In genomic region chr12:121061831-121062230, GRCh38 we compare ENCODE assay signal across 10 cellular contexts. TPM values are rescaled to one million over a fixed set of nuclear protein-coding genes. Genes with fewer than 3 reads are reported as not detected.
DNase-seq lines count a peak whose midpoint lies in the region; TF ChIP-seq lines count a peak whose summit lies in the region.
"Had no signal": no experiment of that assay in that cellular context is flagged by ENCODE, and none has a peak within 500 bp of the region (broad histone marks: within the 10 kb centered on the region; RNA-seq: fewer than 3 reads in every experiment).

No MANE protein-coding gene starts in this region.

- H3K9me3 ChIP-seq in GM23248 (ENCODE audit: low read depth): no peaks in the 10 kb centered on the region
- H3K9me3 ChIP-seq in neural progenitor cell (ENCODE audit: low read depth): no peaks in the 10 kb centered on the region
- H3K9me3 ChIP-seq: neutrophil had no signal

- no peak overlapping the region for H3K27ac Mint-ChIP-seq in chondrocyte (ENCODE audit: unreplicated experiment)
- H3K27ac Mint-ChIP-seq in neural progenitor cell: no peak overlapping the region
- H3K27ac Mint-ChIP-seq: stimulated activated effector memory CD8-positive, alpha-beta T cell treated with anti-CD3 and anti-CD28 coated beads, Interleukin-12 subunit alpha, Interleukin-12 subunit beta, amount 100 ng/mL, for 72 hours had no signal

- H3K9me2 ChIP-seq in GM23248 (ENCODE audit: insufficient read depth): no peaks in the 10 kb centered on the region

- no peaks in the 10 kb centered on the region for H4K20me1 ChIP-seq in GM23248 (ENCODE audit: insufficient read depth)
- H4K20me1 ChIP-seq in neural progenitor cell (ENCODE audit: low read depth): no peaks in the 10 kb centered on the region

- H3K4me3 ChIP-seq in GM23248: no peak overlapping the region
- H3K4me3 ChIP-seq in neural progenitor cell: no peak overlapping the region

- H3F3A ChIP-seq in GM23248 (ENCODE audit: insufficient read depth): no peaks in the 10 kb centered on the region
- H3F3A ChIP-seq in neural progenitor cell (ENCODE audit: low read depth): peaks cover 3% of the 10 kb centered on the region

- TF ChIP-seq CTCF in chondrocyte (IDR thresholded peaks at IDR 0.05) (peak; percentile 67), neural progenitor cell (IDR thresholded peaks at IDR 0.05) (peak; percentile 35)

- peak; percentile 32 for DNase-seq in GM23248
- DNase-seq in NCI-H526 treated with DMSO at 0.1 percent for 48 hours (lab: John Stamatoyannopoulos, UW): peak; percentile 7
- DNase-seq in chondrocyte (ENCODE audit: low spot score): no peak
- DNase-seq in neural progenitor cell (ENCODE audit: low spot score): peak; percentile 30
- no peak for DNase-seq in A172 (ENCODE audit: low spot score)
- DNase-seq in DMS79 treated with DMSO at 0.1 percent for 48 hours (lab: John Stamatoyannopoulos, UW): no peak
- DNase-seq in NCI-H510A (lab: John Stamatoyannopoulos, UW): no peak
- no peak for DNase-seq in activated naive CD4-positive, alpha-beta T cell treated with Interleukin-2 at 50 U/mL for 16 hours

- 0 out of 2 replicates have a peak, but pooled peaks cover 7% of the 10 kb centered on the region for H3K4me1 ChIP-seq in GM23248 (ENCODE audit: insufficient read depth)
- peaks cover 4% of the 10 kb centered on the region for H3K4me1 ChIP-seq in neural progenitor cell

- H3K27ac ChIP-seq in GM23248 (no peak overlapping the region), neural progenitor cell (no peak overlapping the region)
- H3K27ac ChIP-seq: neutrophil had no signal

- no peaks in the 10 kb centered on the region for H3K36me3 Mint-ChIP-seq in chondrocyte (ENCODE audit: low read depth)
- H3K36me3 Mint-ChIP-seq in neural progenitor cell: no peaks in the 10 kb centered on the region
- H3K36me3 Mint-ChIP-seq: stimulated activated effector memory CD8-positive, alpha-beta T cell treated with anti-CD3 and anti-CD28 coated beads, Interleukin-12 subunit alpha, Interleukin-12 subunit beta, amount 100 ng/mL, for 72 hours had no signal

- in situ Hi-C loops in GM23248 (cut with MboI): no loop called here

- 2 to 6% methylated on average over 2 of the region's 2 CpGs for WGBS in GM23248 (ENCODE audit: low coverage in 1 of 2, low lambda C conversion rate in 2 of 2, missing lambda C conversion rate in 2 of 2), 2 experiments

- H3K27me3 Mint-ChIP-seq in chondrocyte (ENCODE audit: low read depth) (peaks cover 20% of the 10 kb centered on the region), neural progenitor cell (ENCODE audit: insufficient read depth, low read depth) (peaks cover 10% of the 10 kb centered on the region)

- H2AFZ ChIP-seq in GM23248: no peak overlapping the region
- no peak overlapping the region for H2AFZ ChIP-seq in neural progenitor cell (replicated peaks)

- H3K4me2 ChIP-seq in GM23248 (ENCODE audit: unreplicated experiment) (no peak overlapping the region), neural progenitor cell (no peak overlapping the region)

- H3K36me3 ChIP-seq in GM23248 (ENCODE audit: low read depth) (no peaks in the 10 kb centered on the region), neural progenitor cell (no peaks in the 10 kb centered on the region)
- H3K36me3 ChIP-seq: neutrophil had no signal

- H3K9me3 Mint-ChIP-seq in chondrocyte (ENCODE audit: low read depth): no peaks in the 10 kb centered on the region
- H3K9me3 Mint-ChIP-seq in neural progenitor cell: no peaks in the 10 kb centered on the region
- H3K9me3 Mint-ChIP-seq: stimulated activated effector memory CD8-positive, alpha-beta T cell treated with anti-CD3 and anti-CD28 coated beads, Interleukin-12 subunit alpha, Interleukin-12 subunit beta, amount 100 ng/mL, for 72 hours had no signal

- H3K79me2 ChIP-seq in GM23248 (ENCODE audit: insufficient read depth) (no peaks in the 10 kb centered on the region), neural progenitor cell (ENCODE audit: low read depth) (no peaks in the 10 kb centered on the region)

- H3K4me1 Mint-ChIP-seq in chondrocyte (ENCODE audit: low read depth) (peaks cover 7% of the 10 kb centered on the region), neural progenitor cell (no peaks in the 10 kb centered on the region)

- H3K9ac ChIP-seq in GM23248 (no peak overlapping the region), neural progenitor cell (no peak overlapping the region)

- H3K27me3 ChIP-seq in GM23248 (replicated peaks; ENCODE audit: insufficient read depth): 0 out of 2 replicates have a peak, but pooled peaks cover 11% of the 10 kb centered on the region
- H3K27me3 ChIP-seq in neural progenitor cell: no peaks in the 10 kb centered on the region
- H3K27me3 ChIP-seq: neutrophil had no signal

- H3K4me3 Mint-ChIP-seq in chondrocyte (ENCODE audit: unreplicated experiment) (no peak overlapping the region), neural progenitor cell (no peak overlapping the region)
- H3K4me3 Mint-ChIP-seq: stimulated activated effector memory CD8-positive, alpha-beta T cell treated with anti-CD3 and anti-CD28 coated beads, Interleukin-12 subunit alpha, Interleukin-12 subunit beta, amount 100 ng/mL, for 72 hours had no signal

RNA-seq across cellular contexts. Expression of gene OASL, which starts 22.8 kb away (rescaled TPM):
- total RNA-seq in GM23248 (2014; rRNA removed; shearing (Covaris generic)): 0.54 TPM in 1 of 2 replicates, not detected in the other
- 0.09 and 0.13 TPM in 2 replicates for polyA plus RNA-seq in GM23248 (2016; fragmentation: Nextera tagmentation; extraction: Ambion mirVana)
- total RNA-seq in chondrocyte (not detected in 3 replicates), neural progenitor cell (ENCODE audit: low replicate concordance) (not detected in 2 replicates)
- 1.3 and 2.3 TPM in 2 replicates for total RNA-seq in A172 (2014; rRNA removed; shearing (Covaris generic))

RNA-seq across cellular contexts. Expression of gene C12orf43, which starts 45.5 kb away (rescaled TPM):
- total RNA-seq in GM23248 (2014; rRNA removed; shearing (Covaris generic)): 12.4 and 12.5 TPM in 2 replicates
- polyA plus RNA-seq in GM23248 (2016; fragmentation: Nextera tagmentation; extraction: Ambion mirVana): 16.6 and 17.7 TPM in 2 replicates
- total RNA-seq in chondrocyte: 12.1 to 14.2 TPM (median 14.1 TPM) in 3 replicates
- 12.8 and 18.8 TPM in 2 replicates for total RNA-seq in neural progenitor cell (ENCODE audit: low replicate concordance)
- total RNA-seq in A172 (2014; rRNA removed; shearing (Covaris generic)): 15.3 and 17.5 TPM in 2 replicates

Comparison
In these comparisons a context has a peak if more than half of its experiments do, and no peak if none do; other contexts are left out.
1. DNase-seq: peak in GM23248 (single experiment), NCI-H526 treated with DMSO at 0.1 percent for 48 hours (single experiment) and neural progenitor cell (single experiment); none in chondrocyte (single experiment), A172 (single experiment), DMS79 treated with DMSO at 0.1 percent for 48 hours (single experiment), NCI-H510A (single experiment) and activated naive CD4-positive, alpha-beta T cell treated with Interleukin-2 at 50 U/mL for 16 hours (single experiment).